Comparison of ENCODE assay signal across 8 cellular contexts in the genomic region with DNA sequence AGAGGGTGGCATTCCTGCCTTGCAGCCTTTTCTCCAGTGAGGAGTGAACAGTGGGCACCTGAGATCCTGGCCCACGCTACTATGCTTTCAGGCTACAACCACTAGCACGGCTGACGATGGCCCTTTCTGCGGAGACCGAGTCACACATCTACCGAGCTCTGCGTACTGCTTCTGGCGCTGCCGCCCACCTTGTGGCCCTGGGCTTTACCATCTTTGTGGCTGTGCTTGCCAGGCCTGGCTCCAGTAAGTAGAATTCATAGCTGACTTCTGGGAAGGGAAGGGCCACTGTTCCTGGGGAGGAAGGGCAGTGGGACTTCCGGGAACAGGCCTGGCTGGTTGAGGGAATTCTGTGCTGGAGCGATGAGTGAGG. TPM values are rescaled to one million over a fixed set of nuclear protein-coding genes. Genes with fewer than 3 reads are reported as not detected.
DNase-seq lines count a peak whose midpoint lies in the region; ATAC-seq and TF ChIP-seq lines count a peak whose summit lies in the region.

No MANE protein-coding gene starts in this region.

- H3K9me3 ChIP-seq in SK-N-SH (no peaks in the 10 kb centered on the region), subcutaneous abdominal adipose tissue (ENCODE audit: control insufficient read depth in 5 of 5, low read length in 5 of 5) (no peaks in the 10 kb centered on the region)

- no peak for TF ChIP-seq EP300 in SK-N-SH (IDR thresholded peaks at IDR 0.05; ENCODE audit: borderline replicate concordance in 1 of 2, low read depth in 1 of 2, low read length in 1 of 2)

- peaks cover 36% of the 10 kb centered on the region for H4K20me1 ChIP-seq in SK-N-SH (ENCODE audit: insufficient read depth)

- H3F3A ChIP-seq in SK-N-SH (replicated peaks; ENCODE audit: insufficient read depth), result peaks cover 11% of the 10 kb centered on the region

- H3K79me2 ChIP-seq in SK-N-SH (ENCODE audit: insufficient read depth), result peaks cover 67% of the 10 kb centered on the region

- H3K36me3 Mint-ChIP-seq in activated naive CD4-positive, alpha-beta T cell treated with anti-CD3 and anti-CD28 coated beads, Interleukin-2, amount 50 U/mL, for 72 hours, result peaks cover 8 to 18% of the 10 kb centered on the region in 2 donors
- peaks cover 0 to 19% (median 11%) of the 10 kb centered on the region in 3 donors for H3K36me3 Mint-ChIP-seq in immature natural killer cell

- H3K4me3 ChIP-seq in SK-N-SH (ENCODE audit: low read depth in 2 of 2, low read length in 1 of 2) (peak overlapping the region; percentile 76 to 94), subcutaneous abdominal adipose tissue (ENCODE audit: low read depth in 1 of 5, low read length in 5 of 5) (peak overlapping the region; percentile 84 to 99 (median 92))

- no peak for TF ChIP-seq CTCF in SK-N-SH (IDR thresholded peaks at IDR 0.05)

- peak overlapping the region; percentile 98 for H3K4me2 ChIP-seq in SK-N-SH

- H3K9me2 ChIP-seq in SK-N-SH, result no peaks in the 10 kb centered on the region

- peak overlapping the region; percentile 31 to 62; a peak in 3 of 4 replicates for H3K27ac ChIP-seq in SK-N-SH (ENCODE audit: low read depth in 2 of 2, low read length in 1 of 2)
- peak overlapping the region; percentile 86 for H3K27ac ChIP-seq in subcutaneous abdominal adipose tissue (ENCODE audit: low read depth, low read length)

- DNase-seq in SK-N-SH (no peak), immature natural killer cell (no peak), NCI-H1417 (lab: John Stamatoyannopoulos, UW) (no peak), hepatic stellate cell (ENCODE audit: low spot score) (no peak)
- no peak for DNase-seq in activated naive CD4-positive, alpha-beta T cell treated with anti-CD3 and anti-CD28 coated beads, Interleukin-2, amount 50 U/mL, for 72 hours (ENCODE audit: low spot score in 2 of 2)

- TF ChIP-seq RAD21 in SK-N-SH (IDR thresholded peaks at IDR 0.05; ENCODE audit: low read length), result no peak

- peak overlapping the region; percentile 95 to 98 (median 97) for H3K4me3 Mint-ChIP-seq in immature natural killer cell

- no peaks in the 10 kb centered on the region for H3K9me3 Mint-ChIP-seq in activated naive CD4-positive, alpha-beta T cell treated with anti-CD3 and anti-CD28 coated beads, Interleukin-2, amount 50 U/mL, for 72 hours
- no peaks in the 10 kb centered on the region for H3K9me3 Mint-ChIP-seq in immature natural killer cell

- peaks cover 8 to 12% (median 8%) of the 10 kb centered on the region in 3 donors for H3K27me3 Mint-ChIP-seq in immature natural killer cell (ENCODE audit: low read depth in 3 of 3)

- no peaks in the 10 kb centered on the region for H3K27me3 ChIP-seq in SK-N-SH (ENCODE audit: insufficient read depth)
- H3K27me3 ChIP-seq in subcutaneous abdominal adipose tissue (ENCODE audit: control insufficient read depth in 5 of 5, insufficient read depth in 4 of 5, low read length in 5 of 5), result no peaks in the 10 kb centered on the region

- WGBS in SK-N-SH (ENCODE audit: low lambda C conversion rate), result 26% methylated on average over 6 of the region's 11 CpGs

- H3K36me3 ChIP-seq in SK-N-SH (replicated peaks in 1 of 2; ENCODE audit: control insufficient read depth in 1 of 2, insufficient read depth in 2 of 2, low read length in 1 of 2), result peaks cover 8 to 50% of the 10 kb centered on the region in 2 experiments
- peaks cover 0 to 51% (median 48%) of the 10 kb centered on the region in 5 donors for H3K36me3 ChIP-seq in subcutaneous abdominal adipose tissue (ENCODE audit: control insufficient read depth in 5 of 5, insufficient read depth in 5 of 5, low read length in 5 of 5)

- CTCF ChIA-PET in SK-N-SH (lab: Yijun Ruan, JAX), result interaction anchor here (1.1 to 6.0 kb wide), 5 partner anchors 30 to 264 kb away, joined by 3 to 45 read pairs (median 15); no protein-coding TSS in a partner anchor

- POLR2A ChIA-PET in SK-N-SH (lab: Yijun Ruan, JAX), result interaction anchor here (0.7 to 3.6 kb wide), 11 partner anchors 8 to 218 kb away, joined by 3 to 31 read pairs (median 8); a partner anchor contains a TSS

- H2AFZ ChIP-seq in SK-N-SH (ENCODE audit: low read depth), result no peak overlapping the region

- H3K27ac Mint-ChIP-seq in activated naive CD4-positive, alpha-beta T cell treated with anti-CD3 and anti-CD28 coated beads, Interleukin-2, amount 50 U/mL, for 72 hours, result peak overlapping the region; percentile 96
- H3K27ac Mint-ChIP-seq in immature natural killer cell, result peak overlapping the region; percentile 93 to 99 (median 98)

- H3K9ac ChIP-seq in SK-N-SH, result peak overlapping the region; percentile 33; the same call in 1 of the 2 replicates
- H3K9ac ChIP-seq in subcutaneous abdominal adipose tissue (ENCODE audit: low read length in 5 of 5), result peak overlapping the region in 3 of 5 donors; percentile 76 to 92 (median 89)

- peaks cover 68 to 72% of the 10 kb centered on the region in 2 donors for H3K4me1 Mint-ChIP-seq in immature natural killer cell

- ATAC-seq in SK-N-SH treated with all-trans-retinoic acid at 6 μM for 48 hours (no peak), GM19351 (IDR thresholded peaks at IDR 0.05; ENCODE audit: unreplicated experiment) (no peak)
- ATAC-seq in activated naive CD4-positive, alpha-beta T cell treated with anti-CD3 and anti-CD28 coated beads, Interleukin-2, amount 50 U/mL, for 72 hours, result peak in 1 of 2 donors; percentile 0

- H3K4me1 ChIP-seq in SK-N-SH (ENCODE audit: control insufficient read depth in 1 of 2, insufficient read depth in 2 of 2, low read depth in 1 of 2, low read length in 1 of 2) (peaks cover 12 to 64% of the 10 kb centered on the region in 2 experiments; a peak in 2 of 4 replicates), subcutaneous abdominal adipose tissue (ENCODE audit: control insufficient read depth in 5 of 5, insufficient read depth in 5 of 5, low read length in 5 of 5) (peaks cover 15 to 47% (median 39%) of the 10 kb centered on the region in 5 donors)

TF ChIP-seq in SK-N-SH treated with all-trans-retinoic acid at 6 μM for 48 hours, 23 proteins besides CTCF, POLR2A, EP300 and RAD21 (continues in another document):
- TF ChIP-seq ZC3H10 (CRISPR knock-in tag; IDR thresholded peaks at IDR 0.05) (no peak), RARB (CRISPR knock-in tag; IDR thresholded peaks at IDR 0.05) (no peak), TOX (CRISPR knock-in tag; IDR thresholded peaks at IDR 0.05; ENCODE audit: borderline replicate concordance) (no peak), ARNTL (CRISPR knock-in tag; IDR thresholded peaks at IDR 0.05; ENCODE audit: borderline replicate concordance, low read depth) (no peak), ZFP30 (CRISPR knock-in tag; IDR thresholded peaks at IDR 0.05) (no peak), TCF4 (CRISPR knock-in tag; IDR thresholded peaks at IDR 0.05; ENCODE audit: borderline replicate concordance) (no peak), ZNF8 (CRISPR knock-in tag; IDR thresholded peaks at IDR 0.05) (no peak), SNAI2 (CRISPR knock-in tag; IDR thresholded peaks at IDR 0.05) (no peak)
- TF ChIP-seq, protein P1, sequence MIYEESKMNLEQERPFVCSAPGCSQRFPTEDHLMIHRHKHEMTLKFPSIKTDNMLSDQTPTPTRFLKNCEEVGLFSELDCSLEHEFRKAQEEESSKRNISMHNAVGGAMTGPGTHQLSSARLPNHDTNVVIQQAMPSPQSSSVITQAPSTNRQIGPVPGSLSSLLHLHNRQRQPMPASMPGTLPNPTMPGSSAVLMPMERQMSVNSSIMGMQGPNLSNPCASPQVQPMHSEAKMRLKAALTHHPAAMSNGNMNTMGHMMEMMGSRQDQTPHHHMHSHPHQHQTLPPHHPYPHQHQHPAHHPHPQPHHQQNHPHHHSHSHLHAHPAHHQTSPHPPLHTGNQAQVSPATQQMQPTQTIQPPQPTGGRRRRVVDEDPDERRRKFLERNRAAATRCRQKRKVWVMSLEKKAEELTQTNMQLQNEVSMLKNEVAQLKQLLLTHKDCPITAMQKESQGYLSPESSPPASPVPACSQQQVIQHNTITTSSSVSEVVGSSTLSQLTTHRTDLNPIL (CRISPR knock-in tag; IDR thresholded peaks at IDR 0.05; ENCODE audit: low read depth), result no peak

RNA-seq across cellular contexts. Expression of a gene that starts 0.6 kb away (rescaled TPM):
- polyA plus RNA-seq in SK-N-SH (2012; rRNA removed) (40.7 and 46.5 TPM in 2 replicates), immature natural killer cell (100 to 1,000 TPM; 120 to 158 (median 131) TPM)
- polyA plus RNA-seq in SK-N-SH (2012; cell fraction: cytosol; rRNA removed), result 22.5 and 32.0 TPM in 2 replicates
- polyA plus RNA-seq in SK-N-SH (2012; cell fraction: nucleus; rRNA removed), result 59.4 and 69.3 TPM in 2 replicates
- total RNA-seq in activated naive CD4-positive, alpha-beta T cell treated with anti-CD3 and anti-CD28 coated beads, Interleukin-2, amount 50 U/mL, for 72 hours, result 10 to 100 TPM; 18.1 to 34.3 TPM

RNA-seq across cellular contexts. Expression of a gene that starts 0.7 kb away (rescaled TPM):
- polyA plus RNA-seq in SK-N-SH (2012; rRNA removed) (43.6 and 56.2 TPM in 2 replicates), immature natural killer cell (100 to 1,000 TPM in 2 of 3 donors, 10 to 100 TPM in 1; 77.5 to 104 (median 101) TPM)
- polyA plus RNA-seq in SK-N-SH (2012; cell fraction: cytosol; rRNA removed), result 23.0 and 30.4 TPM in 2 replicates
- polyA plus RNA-seq in SK-N-SH (2012; cell fraction: nucleus; rRNA removed), result 124 and 132 TPM in 2 replicates
- 10 to 100 TPM; 42.3 to 50.7 TPM for total RNA-seq in activated naive CD4-positive, alpha-beta T cell treated with anti-CD3 and anti-CD28 coated beads, Interleukin-2, amount 50 U/mL, for 72 hours

RNA-seq across cellular contexts. Expression of a gene that starts 5.8 kb away (rescaled TPM):
- 0.83 and 0.95 TPM in 2 replicates for polyA plus RNA-seq in SK-N-SH (2012; rRNA removed)
- 0.33 and 0.73 TPM in 2 replicates for polyA plus RNA-seq in SK-N-SH (2012; cell fraction: cytosol; rRNA removed)
- 4.2 and 8.1 TPM in 2 replicates for polyA plus RNA-seq in SK-N-SH (2012; cell fraction: nucleus; rRNA removed)
- 1 to 10 TPM; 1.9 to 4.1 TPM for total RNA-seq in activated naive CD4-positive, alpha-beta T cell treated with anti-CD3 and anti-CD28 coated beads, Interleukin-2, amount 50 U/mL, for 72 hours
- 1 to 10 TPM; 2.3 to 3.7 (median 3.6) TPM for polyA plus RNA-seq in immature natural killer cell

RNA-seq across cellular contexts. Expression of a gene that starts 8.0 kb away (rescaled TPM):
- 47.8 and 49.2 TPM in 2 replicates for polyA plus RNA-seq in SK-N-SH (2012; rRNA removed)
- polyA plus RNA-seq in SK-N-SH (2012; cell fraction: cytosol; rRNA removed), result 20.4 and 34.9 TPM in 2 replicates
- 33.8 and 42.1 TPM in 2 replicates for polyA plus RNA-seq in SK-N-SH (2012; cell fraction: nucleus; rRNA removed)
- total RNA-seq in activated naive CD4-positive, alpha-beta T cell treated with anti-CD3 and anti-CD28 coated beads, Interleukin-2, amount 50 U/mL, for 72 hours, result 10 to 100 TPM; 10.9 to 15.1 TPM
- 10 to 100 TPM; 27.9 to 48.6 (median 36.6) TPM for polyA plus RNA-seq in immature natural killer cell

RNA-seq across cellular contexts. Expression of a gene that starts 10.7 kb away (rescaled TPM):
- polyA plus RNA-seq in SK-N-SH (2012; rRNA removed) (28.1 and 32.3 TPM in 2 replicates), immature natural killer cell (100 to 1,000 TPM; 172 to 253 (median 187) TPM)
- 19.1 and 27.8 TPM in 2 replicates for polyA plus RNA-seq in SK-N-SH (2012; cell fraction: cytosol; rRNA removed)
- 34.1 and 37.0 TPM in 2 replicates for polyA plus RNA-seq in SK-N-SH (2012; cell fraction: nucleus; rRNA removed)
- 10 to 100 TPM; 68.3 to 83.1 TPM for total RNA-seq in activated naive CD4-positive, alpha-beta T cell treated with anti-CD3 and anti-CD28 coated beads, Interleukin-2, amount 50 U/mL, for 72 hours
